8 cellular contexts compared by ENCODE assay signal in genomic region chr10:59907537-59907917, GRCh38. TPM values are rescaled to one million over a fixed set of nuclear protein-coding genes. Genes with fewer than 3 reads are reported as not detected.
A peak's percentile ranks its signal among the peaks of the same experiment; 100 is the strongest.
DNase-seq lines count a peak whose midpoint lies in the region; ATAC-seq and TF ChIP-seq lines count a peak whose summit lies in the region.

No MANE protein-coding gene starts in this region.

- TF ChIP-seq RAD21 in neural cell (conservative IDR thresholded peaks at IDR 0.05), result no peak

- peaks cover 42 to 55% (median 51%) of the 10 kb centered on the region in 4 donors for H3K4me1 Mint-ChIP-seq in CD4-positive, alpha-beta memory T cell

- no peaks in the 10 kb centered on the region for H3F3A ChIP-seq in neural cell (ENCODE audit: insufficient read depth, low read length, poor library complexity, severe bottlenecking)

- H3K27me3 Mint-ChIP-seq in CD4-positive, alpha-beta memory T cell, result no peaks in the 10 kb centered on the region

- ATAC-seq in HG03432 (IDR thresholded peaks at IDR 0.05; ENCODE audit: unreplicated experiment), result no peak

- POLR2A ChIA-PET in CD4-positive, alpha-beta memory T cell (lab: Charles Lee; ENCODE audit: partially characterized antibody), result interaction anchor here (0.7 to 1.7 kb wide), 4 partner anchors 15 to 1639 kb away, joined by 3 to 7 read pairs (median 6); partner anchors contain the start of gene CISD1

- no peak for TF ChIP-seq CTCF in neural cell (IDR thresholded peaks at IDR 0.05; ENCODE audit: poor library complexity, severe bottlenecking)

- peaks cover 53% of the 10 kb centered on the region for H3K4me1 ChIP-seq in CD4-positive, alpha-beta memory T cell (ENCODE audit: insufficient read depth, low read length)
- peaks cover 22 to 36% of the 10 kb centered on the region in 2 donors for H3K4me1 ChIP-seq in duodenal mucosa (ENCODE audit: control insufficient read depth in 1 of 2, insufficient read depth in 2 of 2, low read length in 2 of 2)

- H3K4me2 ChIP-seq in neural cell (ENCODE audit: low read length), result no peak overlapping the region

- H3K27ac Mint-ChIP-seq in CD4-positive, alpha-beta memory T cell, result peak overlapping the region; percentile 89 to 99 (median 96)

- no peak overlapping the region for H2AFZ ChIP-seq in neural cell (ENCODE audit: low read depth, low read length)

- no peak for DNase-seq in CD4-positive, alpha-beta memory T cell
- DNase-seq in M059J (ENCODE audit: low read depth) (peak; percentile 10), NCI-H1417 treated with DMSO at 0.1 percent for 48 hours (lab: John Stamatoyannopoulos, UW) (no peak), RKO (ENCODE audit: low spot score) (no peak), NAMALWA (ENCODE audit: low spot score) (no peak)

- H3K4me3 Mint-ChIP-seq in CD4-positive, alpha-beta memory T cell, result peak overlapping the region; percentile 93 to 98 (median 96)

- CTCF ChIA-PET in CD4-positive, alpha-beta memory T cell (lab: Charles Lee; ENCODE audit: partially characterized antibody), result interaction anchor here (1.0 to 2.9 kb wide), 5 partner anchors 20 to 282 kb away, joined by 3 to 13 read pairs (median 10); no protein-coding TSS in a partner anchor

- H3K4me3 ChIP-seq in CD4-positive, alpha-beta memory T cell (ENCODE audit: low read length in 2 of 2), result peak overlapping the region; percentile 13 to 81
- H3K4me3 ChIP-seq in duodenal mucosa (ENCODE audit: low read depth in 1 of 2, low read length in 2 of 2) (peak overlapping the region; percentile 86 to 93), neural cell (ENCODE audit: low read length) (peak overlapping the region; percentile 98)

- H3K36me3 Mint-ChIP-seq in CD4-positive, alpha-beta memory T cell, result peaks cover 0 to 8% of the 10 kb centered on the region in 2 donors

- H3K79me2 ChIP-seq in neural cell (replicated peaks; ENCODE audit: insufficient read depth, low read length), result peaks cover 34% of the 10 kb centered on the region

- no peaks in the 10 kb centered on the region for H3K9me3 Mint-ChIP-seq in CD4-positive, alpha-beta memory T cell

- peaks cover 3% of the 10 kb centered on the region for H4K20me1 ChIP-seq in neural cell (ENCODE audit: insufficient read depth)

- no peaks in the 10 kb centered on the region for H3K27me3 ChIP-seq in CD4-positive, alpha-beta memory T cell (ENCODE audit: insufficient read depth, low read length)
- H3K27me3 ChIP-seq in duodenal mucosa (ENCODE audit: control insufficient read depth in 1 of 2, insufficient read depth in 2 of 2, low read length in 2 of 2), result no peaks in the 10 kb centered on the region
- no peaks in the 10 kb centered on the region for H3K27me3 ChIP-seq in neural cell (ENCODE audit: insufficient read depth, low read depth, low read length)

- intact Hi-C loops in CD4-positive, alpha-beta memory T cell (cut with micrococcal nuclease), result loop anchor here (2.0 to 5.0 kb wide), 6 partner anchors 27 to 1639 kb away; partner anchors contain the start of genes CDK1, CISD1 and TFAM

- no peak for TF ChIP-seq EP300 in neural cell (conservative IDR thresholded peaks at IDR 0.05; ENCODE audit: poor library complexity, severe bottlenecking)

- H3K36me3 ChIP-seq in CD4-positive, alpha-beta memory T cell (ENCODE audit: insufficient read depth, low read length), result no peaks in the 10 kb centered on the region
- H3K36me3 ChIP-seq in duodenal mucosa (ENCODE audit: control insufficient read depth in 1 of 2, insufficient read depth in 2 of 2, low read length in 2 of 2), result no peaks in the 10 kb centered on the region
- no peaks in the 10 kb centered on the region for H3K36me3 ChIP-seq in neural cell (ENCODE audit: insufficient read depth, low read length)

- H3K27ac ChIP-seq in CD4-positive, alpha-beta memory T cell (ENCODE audit: low read depth, low read length), result peak overlapping the region; percentile 77
- peak overlapping the region; percentile 64 for H3K27ac ChIP-seq in duodenal mucosa (ENCODE audit: low read depth, low read length)
- H3K27ac ChIP-seq in neural cell (ENCODE audit: low read length), result no peak overlapping the region

- H3K9me2 ChIP-seq in neural cell (ENCODE audit: insufficient read depth, low read length), result no peaks in the 10 kb centered on the region

- H3K9ac ChIP-seq in duodenal mucosa (ENCODE audit: low read depth in 1 of 2, low read length in 2 of 2) (peak overlapping the region; percentile 71 to 95), neural cell (ENCODE audit: low read length) (no peak overlapping the region)

- H3K9me3 ChIP-seq in CD4-positive, alpha-beta memory T cell (ENCODE audit: control insufficient read depth in 1 of 2, low read length in 2 of 2), result no peaks in the 10 kb centered on the region
- no peaks in the 10 kb centered on the region for H3K9me3 ChIP-seq in duodenal mucosa (ENCODE audit: control insufficient read depth in 1 of 2, low read length in 2 of 2)
- no peaks in the 10 kb centered on the region for H3K9me3 ChIP-seq in neural cell (ENCODE audit: low read length)

TF ChIP-seq in neural cell, 6 proteins besides CTCF, POLR2A, EP300 and RAD21:
- TF ChIP-seq POLR2AphosphoS5 (IDR thresholded peaks at IDR 0.05) (no peak), SMC3 (conservative IDR thresholded peaks at IDR 0.05; ENCODE audit: poor library complexity) (no peak), MXI1 (conservative IDR thresholded peaks at IDR 0.05; ENCODE audit: poor library complexity, severe bottlenecking) (no peak), REST (IDR thresholded peaks at IDR 0.05; ENCODE audit: borderline replicate concordance) (no peak), TAF1 (IDR thresholded peaks at IDR 0.05; ENCODE audit: low read depth) (no peak), EZH2 (IDR thresholded peaks at IDR 0.05; ENCODE audit: borderline replicate concordance, insufficient read depth, low read length, poor library complexity, severe bottlenecking) (no peak)

RNA-seq across cellular contexts. Expression of gene CCDC6, which starts 1.2 kb away (rescaled TPM):
- 10 to 100 TPM; 20.9 to 22.5 TPM for total RNA-seq in CD4-positive, alpha-beta memory T cell
- polyA plus RNA-seq in CD4-positive, alpha-beta memory T cell, result 1 to 10 TPM; 4.4 to 6.1 TPM
- total RNA-seq in M059J (2014; rRNA removed; shearing (Covaris generic)), result 9.0 and 18.6 TPM in 2 replicates
- 20.1 and 20.4 TPM in 2 replicates for polyA plus RNA-seq in neural cell
- polyA minus RNA-seq in neural cell, result 52.1 and 62.3 TPM in 2 replicates

Comparison
In these comparisons a context has a peak if more than half of its experiments do, and no peak if none do; other contexts are left out.
1. H3K4me3 ChIP-seq: peak in every context shown above with its lines; median percentile 98 in neural cell; 90 in duodenal mucosa; 47 in CD4-positive, alpha-beta memory T cell.